ENCODE assay signal across 8 cellular contexts in the genomic region with DNA sequence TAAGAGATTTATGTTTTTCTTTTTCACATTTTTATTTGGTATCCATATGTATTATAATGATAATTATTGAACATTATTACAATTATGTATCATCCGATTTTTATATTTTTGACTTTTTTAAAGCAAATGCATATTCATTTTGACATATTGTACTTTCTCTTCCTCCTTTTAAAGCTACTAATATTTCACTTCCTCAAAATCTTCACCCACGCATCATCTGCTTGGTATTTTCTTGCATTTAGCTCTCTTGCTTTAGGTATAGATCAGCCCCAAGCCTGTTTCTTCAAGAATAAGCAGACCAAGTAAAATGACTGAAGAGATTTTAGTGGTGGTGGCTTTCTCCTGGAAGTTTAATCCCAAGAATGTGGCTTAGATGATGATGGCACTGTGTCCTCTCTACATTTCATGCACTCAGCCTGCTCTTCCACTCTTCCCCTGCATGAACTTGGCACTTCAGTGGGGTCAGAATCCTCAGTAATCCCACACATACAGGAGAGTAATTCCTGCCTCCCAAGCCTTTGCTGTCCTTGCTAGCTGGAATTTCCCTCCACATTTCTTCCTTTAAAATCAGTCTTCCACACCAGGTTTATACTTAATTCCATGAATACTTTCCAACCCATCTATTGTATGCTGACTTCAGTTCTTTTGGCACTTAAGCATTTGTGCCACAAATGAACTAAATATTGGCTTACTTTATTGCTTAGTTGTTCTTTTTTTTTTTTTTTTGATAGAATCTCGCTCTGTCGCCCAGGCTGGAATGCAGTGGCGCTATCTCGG. TPM values are rescaled to one million over a fixed set of nuclear protein-coding genes. Genes with fewer than 3 reads are reported as not detected.
DNase-seq lines count a peak whose midpoint lies in the region; ATAC-seq and TF ChIP-seq lines count a peak whose summit lies in the region.

No MANE protein-coding gene starts in this region.

- H3K4me1 ChIP-seq in neutrophil (ENCODE audit: control insufficient read depth in 1 of 2, insufficient read depth in 1 of 2, low read depth in 1 of 2, low read length in 1 of 2) (peaks cover 23 to 38% of the 10 kb centered on the region in 2 experiments), colonic mucosa (no peaks in the 10 kb centered on the region), endodermal cell (ENCODE audit: control insufficient read depth, insufficient read depth, low read length) (no peaks in the 10 kb centered on the region)

- DNase-seq in NCI-H226 (peak; percentile 55), glutamatergic neuron (no peak), colonic mucosa (no peak), endodermal cell (no peak)
- DNase-seq in activated CD4-positive, alpha-beta T cell treated with anti-CD3 and anti-CD28 coated beads for 4 hours: no peak

- H3K27me3 ChIP-seq in neutrophil (no peaks in the 10 kb centered on the region), colonic mucosa (no peaks in the 10 kb centered on the region), endodermal cell (ENCODE audit: control insufficient read depth, insufficient read depth, low read length, poor library complexity, severe bottlenecking) (no peaks in the 10 kb centered on the region)

- H3K27ac Mint-ChIP-seq in glutamatergic neuron (ENCODE audit: unreplicated experiment) (no peak overlapping the region), endodermal cell (no peak overlapping the region)

- H3K4me1 Mint-ChIP-seq in glutamatergic neuron (ENCODE audit: low read depth, unreplicated experiment) (peaks cover 5% of the 10 kb centered on the region), endodermal cell (no peaks in the 10 kb centered on the region)

- ATAC-seq in GM18867 (IDR thresholded peaks at IDR 0.05; ENCODE audit: unreplicated experiment) (peak; percentile 88), HG02763 (IDR thresholded peaks at IDR 0.05; ENCODE audit: unreplicated experiment) (peak; percentile 84)

- H3K9me3 ChIP-seq in neutrophil (no peaks in the 10 kb centered on the region), colonic mucosa (no peaks in the 10 kb centered on the region), endodermal cell (ENCODE audit: control insufficient read depth, low read length) (no peaks in the 10 kb centered on the region)

- H3K36me3 Mint-ChIP-seq in glutamatergic neuron (ENCODE audit: unreplicated experiment) (no peaks in the 10 kb centered on the region), endodermal cell (ENCODE audit: low read depth) (no peaks in the 10 kb centered on the region)

- intact Hi-C loops in colonic mucosa (cut with DNase I): no loop called here

- peaks cover 2% of the 10 kb centered on the region for H3K27me3 Mint-ChIP-seq in glutamatergic neuron (ENCODE audit: unreplicated experiment)
- no peaks in the 10 kb centered on the region for H3K27me3 Mint-ChIP-seq in endodermal cell (ENCODE audit: insufficient read depth)

- H3K9me3 Mint-ChIP-seq in glutamatergic neuron (ENCODE audit: unreplicated experiment) (no peaks in the 10 kb centered on the region), endodermal cell (no peaks in the 10 kb centered on the region)

- no peak overlapping the region for H3K4me3 Mint-ChIP-seq in glutamatergic neuron (ENCODE audit: unreplicated experiment)
- no peak overlapping the region for H3K4me3 Mint-ChIP-seq in endodermal cell

- H3K36me3 ChIP-seq in neutrophil (no peaks in the 10 kb centered on the region), colonic mucosa (no peaks in the 10 kb centered on the region), endodermal cell (ENCODE audit: control insufficient read depth, insufficient read depth, low read length) (no peaks in the 10 kb centered on the region)

- peak overlapping the region in 1 of 2 experiments; percentile 5 for H3K4me3 ChIP-seq in neutrophil (ENCODE audit: low read depth in 1 of 2, low read length in 1 of 2)
- no peak overlapping the region for H3K4me3 ChIP-seq in colonic mucosa
- H3K4me3 ChIP-seq in endodermal cell (ENCODE audit: low read length): no peak overlapping the region

- H3K9ac ChIP-seq in colonic mucosa (ENCODE audit: low read depth in 2 of 2, low read length in 2 of 2) (no peak overlapping the region), endodermal cell (ENCODE audit: extremely low read depth, low read length, poor library complexity, severe bottlenecking) (no peak overlapping the region)

- 93 to 100% methylated on average over 4 to 6 of the region's 6 CpGs for WGBS in endodermal cell (ENCODE audit: insufficient coverage in 1 of 2, insufficient read length in 1 of 2), 2 experiments

- H3K27ac ChIP-seq in neutrophil (peak overlapping the region; percentile 73), colonic mucosa (no peak overlapping the region), endodermal cell (ENCODE audit: low read depth, low read length) (no peak overlapping the region)

- TF ChIP-seq CTCF in neutrophil (IDR thresholded peaks at IDR 0.05) (no peak), glutamatergic neuron (IDR thresholded peaks at IDR 0.05; ENCODE audit: partially characterized antibody, unreplicated experiment) (no peak), colonic mucosa (IDR thresholded peaks at IDR 0.05) (no peak), endodermal cell (conservative IDR thresholded peaks at IDR 0.05) (no peak)

RNA-seq across cellular contexts. Expression of gene NCOA7, which starts 8.2 kb away (rescaled TPM):
- 23.5 TPM for total RNA-seq in glutamatergic neuron (ENCODE audit: unreplicated experiment)
- total RNA-seq in colonic mucosa: 10 to 100 TPM; 24.9 to 59.3 TPM
- total RNA-seq in endodermal cell: 10 to 100 TPM; 11.4 to 15.2 TPM
- polyA plus RNA-seq in endodermal cell (2013, experiment 1 of 2): 3.5 TPM
- 4.6 TPM for polyA plus RNA-seq in endodermal cell (2013, experiment 2 of 2)

RNA-seq across cellular contexts. Expression of gene HEY2, which starts 49.5 kb away (rescaled TPM):
- total RNA-seq in glutamatergic neuron (ENCODE audit: unreplicated experiment) (2.1 TPM), colonic mucosa (under 1 TPM; 0.37 to 0.69 TPM), endodermal cell (1 to 10 TPM; 2.3 to 4.3 TPM)
- 2.2 TPM for polyA plus RNA-seq in endodermal cell (2013, experiment 1 of 2)
- 2.6 TPM for polyA plus RNA-seq in endodermal cell (2013, experiment 2 of 2)
